8 cellular contexts compared by ENCODE assay signal in genomic region chr20:34876161-34877001, GRCh38. TPM values are rescaled to one million over a fixed set of nuclear protein-coding genes. Genes with fewer than 3 reads are reported as not detected.
DNase-seq lines count a peak whose midpoint lies in the region; ATAC-seq, FAIRE-seq and TF ChIP-seq lines count a peak whose summit lies in the region.

TSS of gene ACSS2 (plus strand) at chr20:34876612. CDS start at chr20:34876646, 34 bp downstream.

- no peak for TF ChIP-seq EP300 in suprapubic skin (IDR thresholded peaks at IDR 0.05)

- peak in 1 of 2 donors; percentile 63 for TF ChIP-seq POLR2A in suprapubic skin (IDR thresholded peaks at IDR 0.05)

- under 1% methylated on average over 30 of the region's 61 CpGs for WGBS in suprapubic skin

- peak; percentile 88 for ATAC-seq in activated naive CD4-positive, alpha-beta T cell treated with anti-CD3 and anti-CD28 coated beads, Interleukin-2, amount 50 U/mL, for 72 hours

- H3K4me3 ChIP-seq in suprapubic skin = peak within 1 kb of the TSS; percentile 91

- peak within 1 kb of the TSS; percentile 88 for H3K27ac ChIP-seq in suprapubic skin

- H3K4me1 ChIP-seq in suprapubic skin = peaks cover 61% of the 10 kb centered on the region

- TF ChIP-seq CTCF in suprapubic skin (IDR thresholded peaks at IDR 0.05) = no peak

- peak within 1 kb of the TSS; percentile 87 to 93 for H3K27ac Mint-ChIP-seq in activated naive CD4-positive, alpha-beta T cell treated with anti-CD3 and anti-CD28 coated beads, Interleukin-2, amount 50 U/mL, for 72 hours

- FAIRE-seq in G401.6 (lab: Jason Lieb, UNC) = peak; percentile 96

- CTCF ChIA-PET in HEK293T (lab: Yijun Ruan, JAX) = interaction anchor here (1.6 kb wide), 1 partner anchor 79 kb away, joined by 4 read pairs; the partner anchor contains the start of genes GSS and MYH7B

- no peaks in the 10 kb centered on the region for H3K9me3 Mint-ChIP-seq in activated naive CD4-positive, alpha-beta T cell treated with anti-CD3 and anti-CD28 coated beads, Interleukin-2, amount 50 U/mL, for 72 hours

- no peaks in the 10 kb centered on the region for H3K9me3 ChIP-seq in suprapubic skin

- no peaks in the 10 kb centered on the region for H3K36me3 ChIP-seq in suprapubic skin

- DNase-seq in HEK293T (ENCODE audit: extremely low spot score) = peak; percentile 96
- peak; percentile 94 for DNase-seq in NCI-H1048 (lab: John Stamatoyannopoulos, UW)
- peak; percentile 99 for DNase-seq in SKM-1 (lab: John Stamatoyannopoulos, UW; ENCODE audit: unreplicated experiment)
- DNase-seq in activated naive CD4-positive, alpha-beta T cell treated with anti-CD3 and anti-CD28 coated beads, Interleukin-2, amount 50 U/mL, for 72 hours (ENCODE audit: low spot score in 2 of 2) = peak; percentile 97
- DNase-seq in glomerular endothelial cell (ENCODE audit: extremely low read depth, low read depth, low spot score) = peak; percentile 87
- DNase-seq in occipital lobe (lab: John Stamatoyannopoulos, UW) = peak; percentile 99
- peak; percentile 100 for DNase-seq in suprapubic skin (ENCODE audit: low spot score in 2 of 2)

- peaks cover 0 to 14% of the 10 kb centered on the region in 2 donors for H3K36me3 Mint-ChIP-seq in activated naive CD4-positive, alpha-beta T cell treated with anti-CD3 and anti-CD28 coated beads, Interleukin-2, amount 50 U/mL, for 72 hours

- POLR2A ChIA-PET in HEK293T (lab: Yijun Ruan, JAX) = interaction anchor here (1.1 to 2.7 kb wide), 3 partner anchors 51 to 81 kb away, joined by 3 to 16 read pairs (median 4); partner anchors contain the start of genes GSS, MYH7B and NCOA6

- H3K27me3 ChIP-seq in suprapubic skin = no peaks in the 10 kb centered on the region

TF ChIP-seq in HEK293T, 16 proteins besides CTCF, POLR2A, EP300 and RAD21:
- TF ChIP-seq SUZ12 (IDR thresholded peaks at IDR 0.05) (no peak), LEF1 (IDR thresholded peaks at IDR 0.05; ENCODE audit: borderline replicate concordance) (no peak), BHLHE40 (IDR thresholded peaks at IDR 0.05; ENCODE audit: borderline replicate concordance) (no peak), SP1 (IDR thresholded peaks at IDR 0.05) (0 out of 2 replicates have a peak, but pooled peaks have one; percentile 31), FOXK2 (IDR thresholded peaks at IDR 0.05) (no peak), NFRKB (IDR thresholded peaks at IDR 0.05) (no peak), ELF4 (IDR thresholded peaks at IDR 0.05) (no peak), ZNF384 (IDR thresholded peaks at IDR 0.05) (no peak)
- TF ChIP-seq, protein P1, sequence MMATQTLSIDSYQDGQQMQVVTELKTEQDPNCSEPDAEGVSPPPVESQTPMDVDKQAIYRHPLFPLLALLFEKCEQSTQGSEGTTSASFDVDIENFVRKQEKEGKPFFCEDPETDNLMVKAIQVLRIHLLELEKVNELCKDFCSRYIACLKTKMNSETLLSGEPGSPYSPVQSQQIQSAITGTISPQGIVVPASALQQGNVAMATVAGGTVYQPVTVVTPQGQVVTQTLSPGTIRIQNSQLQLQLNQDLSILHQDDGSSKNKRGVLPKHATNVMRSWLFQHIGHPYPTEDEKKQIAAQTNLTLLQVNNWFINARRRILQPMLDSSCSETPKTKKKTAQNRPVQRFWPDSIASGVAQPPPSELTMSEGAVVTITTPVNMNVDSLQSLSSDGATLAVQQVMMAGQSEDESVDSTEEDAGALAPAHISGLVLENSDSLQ (IDR thresholded peaks at IDR 0.05) = peak; percentile 91

RNA-seq across cellular contexts. Expression of gene ACSS2, which starts in this region (rescaled TPM):
- 10 to 100 TPM; 36.0 to 71.7 TPM for total RNA-seq in activated naive CD4-positive, alpha-beta T cell treated with anti-CD3 and anti-CD28 coated beads, Interleukin-2, amount 50 U/mL, for 72 hours
- total RNA-seq in glomerular endothelial cell = 36.5 and 51.8 TPM in 2 replicates
- total RNA-seq in occipital lobe = 29.0 TPM
- total RNA-seq in suprapubic skin = 100 to 1,000 TPM in 1 of 4 donors, 10 to 100 TPM in 3; 58.9 to 114 (median 85.3) TPM

Comparison
In these comparisons a context has a peak if more than half of its experiments do, and no peak if none do; other contexts are left out.
1. Peak in every context shown above with its lines: DNase-seq, ATAC-seq, H3K4me3 ChIP-seq and H3K27ac ChIP-seq.